9 cellular contexts compared by ENCODE assay signal in the genomic region with DNA sequence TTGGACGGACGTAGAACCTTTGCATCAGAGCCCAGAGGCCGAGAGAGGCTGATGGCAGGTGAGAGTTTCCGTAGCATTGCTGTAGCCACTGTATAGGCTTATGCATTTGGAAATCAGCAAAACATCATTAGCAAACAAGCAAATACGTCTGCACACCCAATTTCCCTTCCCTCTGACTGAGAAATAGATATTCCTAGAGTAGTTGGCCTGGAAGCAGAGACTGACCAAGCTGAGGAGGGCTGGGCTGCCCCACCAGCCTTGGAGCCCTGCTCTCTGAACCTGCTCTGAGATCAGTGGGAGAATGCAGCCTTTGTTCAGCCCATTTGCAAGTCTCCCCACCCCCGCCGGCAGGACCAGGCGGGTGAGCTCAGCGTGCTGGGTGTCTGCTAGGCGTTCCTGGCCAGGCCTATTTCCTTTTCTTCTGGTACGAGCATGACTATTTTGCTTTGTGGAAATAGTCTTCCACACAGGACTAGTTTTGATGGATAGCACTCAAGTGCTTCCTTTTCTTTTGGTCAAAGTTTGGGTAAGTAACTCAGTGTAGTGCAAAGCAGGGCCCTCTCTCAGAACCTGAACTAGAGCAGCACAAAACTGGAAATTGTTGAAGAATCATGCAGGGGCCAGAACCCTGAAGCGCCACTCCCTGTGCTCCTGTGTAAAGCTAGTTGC. TPM values are rescaled to one million over a fixed set of nuclear protein-coding genes. Genes with fewer than 3 reads are reported as not detected.
DNase-seq lines count a peak whose midpoint lies in the region; ATAC-seq and TF ChIP-seq lines count a peak whose summit lies in the region.
"Had no signal": no experiment of that assay in that cellular context is flagged by ENCODE, and none has a peak within 500 bp of the region (broad histone marks: within the 10 kb centered on the region; RNA-seq: fewer than 3 reads in every experiment).

No MANE protein-coding gene starts in this region.

- H3K4me1 Mint-ChIP-seq in activated CD4-positive, alpha-beta T cell treated with anti-CD3 and anti-CD28 coated beads, Interleukin-2, amount 10 ng/mL, durations not matched to agents 7 days and 5 days = peaks cover 22% of the 10 kb centered on the region
- peaks cover 16% of the 10 kb centered on the region for H3K4me1 Mint-ChIP-seq in endothelial cell (ENCODE audit: unreplicated experiment)
- peaks cover 20 to 22% of the 10 kb centered on the region in 2 donors for H3K4me1 Mint-ChIP-seq in natural killer cell treated with Interleukin-12 subunit alpha and Interleukin-12 subunit beta and Interleukin-15 and Interleukin-18, amount 100 ng/mL, for 72 hours (ENCODE audit: low read depth in 2 of 2)

- H3K36me3 ChIP-seq in WERI-Rb-1 = no peaks in the 10 kb centered on the region
- H3K36me3 ChIP-seq: SJSA1 had no signal

- CTCF ChIA-PET in activated CD4-positive, alpha-beta T cell treated with anti-CD3 and anti-CD28 coated beads, Interleukin-2, amount 10 ng/mL, durations not matched to agents 7 days and 5 days (lab: Charles Lee) = interaction anchor here (0.8 to 6.3 kb wide), 3 partner anchors 12 to 148 kb away, joined by 3 to 30 read pairs (median 3); no protein-coding TSS in a partner anchor

- TF ChIP-seq CTCF in endothelial cell (IDR thresholded peaks at IDR 0.05; ENCODE audit: unreplicated experiment) = no peak
- TF ChIP-seq CTCF in WERI-Rb-1 (IDR thresholded peaks at IDR 0.05; ENCODE audit: low read depth, low read length) = no peak

- no peak overlapping the region for H3K4me3 ChIP-seq in WERI-Rb-1 (ENCODE audit: low read depth, low read length)
- H3K4me3 ChIP-seq: SJSA1 had no signal

- no peaks in the 10 kb centered on the region for H3K27me3 Mint-ChIP-seq in activated CD4-positive, alpha-beta T cell treated with anti-CD3 and anti-CD28 coated beads, Interleukin-2, amount 10 ng/mL, durations not matched to agents 7 days and 5 days
- H3K27me3 Mint-ChIP-seq in endothelial cell (ENCODE audit: unreplicated experiment) = peaks cover 2% of the 10 kb centered on the region
- no peaks in the 10 kb centered on the region for H3K27me3 Mint-ChIP-seq in natural killer cell treated with Interleukin-12 subunit alpha and Interleukin-12 subunit beta and Interleukin-15 and Interleukin-18, amount 100 ng/mL, for 72 hours

- H3K4me3 Mint-ChIP-seq in activated CD4-positive, alpha-beta T cell treated with anti-CD3 and anti-CD28 coated beads, Interleukin-2, amount 10 ng/mL, durations not matched to agents 7 days and 5 days = no peak overlapping the region
- no peak overlapping the region for H3K4me3 Mint-ChIP-seq in endothelial cell (ENCODE audit: unreplicated experiment)
- peak overlapping the region; percentile 59 for H3K4me3 Mint-ChIP-seq in natural killer cell treated with Interleukin-12 subunit alpha and Interleukin-12 subunit beta and Interleukin-15 and Interleukin-18, amount 100 ng/mL, for 72 hours

- H3K36me3 Mint-ChIP-seq in activated CD4-positive, alpha-beta T cell treated with anti-CD3 and anti-CD28 coated beads, Interleukin-2, amount 10 ng/mL, durations not matched to agents 7 days and 5 days (ENCODE audit: low read depth) = peaks cover 5% of the 10 kb centered on the region
- no peaks in the 10 kb centered on the region for H3K36me3 Mint-ChIP-seq in endothelial cell (ENCODE audit: low read depth, unreplicated experiment)
- no peaks in the 10 kb centered on the region for H3K36me3 Mint-ChIP-seq in natural killer cell treated with Interleukin-12 subunit alpha and Interleukin-12 subunit beta and Interleukin-15 and Interleukin-18, amount 100 ng/mL, for 72 hours

- H3K27me3 ChIP-seq in WERI-Rb-1 (ENCODE audit: insufficient read depth, low read depth, severe bottlenecking) = no peaks in the 10 kb centered on the region
- H3K27me3 ChIP-seq: SJSA1 had no signal

- no peak overlapping the region for H3K27ac Mint-ChIP-seq in activated CD4-positive, alpha-beta T cell treated with anti-CD3 and anti-CD28 coated beads, Interleukin-2, amount 10 ng/mL, durations not matched to agents 7 days and 5 days
- H3K27ac Mint-ChIP-seq in endothelial cell (ENCODE audit: unreplicated experiment) = peak overlapping the region; percentile 92
- H3K27ac Mint-ChIP-seq in natural killer cell treated with Interleukin-12 subunit alpha and Interleukin-12 subunit beta and Interleukin-15 and Interleukin-18, amount 100 ng/mL, for 72 hours = no peak overlapping the region

- no peak for ATAC-seq in natural killer cell treated with Interleukin-12 subunit alpha and Interleukin-12 subunit beta and Interleukin-15 and Interleukin-18, amount 100 ng/mL, for 72 hours

- POLR2A ChIA-PET in activated CD4-positive, alpha-beta T cell treated with anti-CD3 and anti-CD28 coated beads, Interleukin-2, amount 10 ng/mL, durations not matched to agents 7 days and 5 days (lab: Charles Lee) = interaction anchor here (0.9 kb wide), 1 partner anchor 13 kb away, joined by 3 read pairs; no protein-coding TSS in a partner anchor

- DNase-seq in C1 segment of cervical spinal cord (lab: John Stamatoyannopoulos, UW) (peak in 11 of 14 donors; percentile 17 to 75 (median 68)), endothelial cell (ENCODE audit: low spot score) (peak; percentile 42), NCI-H1092 (lab: John Stamatoyannopoulos, UW) (no peak), inferior parietal cortex (ENCODE audit: extremely low spot score) (no peak), NCI-H2171 treated with DMSO at 0.1 percent for 48 hours (lab: John Stamatoyannopoulos, UW) (no peak), WERI-Rb-1 (no peak)
- peak; percentile 42 for DNase-seq in activated CD4-positive, alpha-beta T cell treated with anti-CD3 and anti-CD28 coated beads, Interleukin-2, amount 10 ng/mL, durations not matched to agents 7 days and 5 days
- no peak for DNase-seq in natural killer cell treated with Interleukin-12 subunit alpha and Interleukin-12 subunit beta and Interleukin-15 and Interleukin-18, amount 100 ng/mL, for 72 hours (ENCODE audit: low spot score)

- H3K9me3 ChIP-seq in WERI-Rb-1 (ENCODE audit: severe bottlenecking) = no peaks in the 10 kb centered on the region

- no peak overlapping the region for H3K27ac ChIP-seq in WERI-Rb-1
- H3K27ac ChIP-seq: SJSA1 had no signal

- H3K9me3 Mint-ChIP-seq in activated CD4-positive, alpha-beta T cell treated with anti-CD3 and anti-CD28 coated beads, Interleukin-2, amount 10 ng/mL, durations not matched to agents 7 days and 5 days = no peaks in the 10 kb centered on the region
- no peaks in the 10 kb centered on the region for H3K9me3 Mint-ChIP-seq in endothelial cell (ENCODE audit: unreplicated experiment)
- no peaks in the 10 kb centered on the region for H3K9me3 Mint-ChIP-seq in natural killer cell treated with Interleukin-12 subunit alpha and Interleukin-12 subunit beta and Interleukin-15 and Interleukin-18, amount 100 ng/mL, for 72 hours

RNA-seq across cellular contexts. Expression of gene RNF149, which starts 21.9 kb away (rescaled TPM):
- total RNA-seq in activated CD4-positive, alpha-beta T cell treated with anti-CD3 and anti-CD28 coated beads, Interleukin-2, amount 10 ng/mL, durations not matched to agents 7 days and 5 days = 10 to 100 TPM; 66.3 to 74.2 TPM
- 32.0 TPM for total RNA-seq in endothelial cell (ENCODE audit: unreplicated experiment)
- total RNA-seq in natural killer cell treated with Interleukin-12 subunit alpha and Interleukin-12 subunit beta and Interleukin-15 and Interleukin-18, amount 100 ng/mL, for 72 hours = 100 to 1,000 TPM in 1 of 2 donors, 10 to 100 TPM in 1; 85.6 to 123 TPM

RNA-seq across cellular contexts. Expression of gene CREG2, which starts 56.9 kb away (rescaled TPM):
- total RNA-seq in activated CD4-positive, alpha-beta T cell treated with anti-CD3 and anti-CD28 coated beads, Interleukin-2, amount 10 ng/mL, durations not matched to agents 7 days and 5 days = under 1 TPM; 0.31 to 0.52 TPM
- 23.6 TPM for total RNA-seq in endothelial cell (ENCODE audit: unreplicated experiment)
- total RNA-seq in natural killer cell treated with Interleukin-12 subunit alpha and Interleukin-12 subunit beta and Interleukin-15 and Interleukin-18, amount 100 ng/mL, for 72 hours = not detected
- total RNA-seq: SJSA1 had no signal

Comparison
In these comparisons a context has a peak if more than half of its experiments do, and no peak if none do; other contexts are left out.
1. DNase-seq: peak in C1 segment of cervical spinal cord (11 of 14), activated CD4-positive, alpha-beta T cell treated with anti-CD3 and anti-CD28 coated beads, Interleukin-2, amount 10 ng/mL, durations not matched to agents 7 days and 5 days (single experiment) and endothelial cell (single experiment); none in natural killer cell treated with Interleukin-12 subunit alpha and Interleukin-12 subunit beta and Interleukin-15 and Interleukin-18, amount 100 ng/mL, for 72 hours (single experiment), NCI-H1092 (single experiment), inferior parietal cortex (single experiment), NCI-H2171 treated with DMSO at 0.1 percent for 48 hours (single experiment) and WERI-Rb-1 (single experiment).
2. RNA of gene CREG2, which starts 56.9 kb away (total RNA-seq): 23.6 TPM in endothelial cell (single experiment); 0.31 to 0.52 TPM in activated CD4-positive, alpha-beta T cell treated with anti-CD3 and anti-CD28 coated beads, Interleukin-2, amount 10 ng/mL, durations not matched to agents 7 days and 5 days and not detected in natural killer cell treated with Interleukin-12 subunit alpha and Interleukin-12 subunit beta and Interleukin-15 and Interleukin-18, amount 100 ng/mL, for 72 hours; every median in the first group is over 10 times any median in the second.